In the genomic region with DNA sequence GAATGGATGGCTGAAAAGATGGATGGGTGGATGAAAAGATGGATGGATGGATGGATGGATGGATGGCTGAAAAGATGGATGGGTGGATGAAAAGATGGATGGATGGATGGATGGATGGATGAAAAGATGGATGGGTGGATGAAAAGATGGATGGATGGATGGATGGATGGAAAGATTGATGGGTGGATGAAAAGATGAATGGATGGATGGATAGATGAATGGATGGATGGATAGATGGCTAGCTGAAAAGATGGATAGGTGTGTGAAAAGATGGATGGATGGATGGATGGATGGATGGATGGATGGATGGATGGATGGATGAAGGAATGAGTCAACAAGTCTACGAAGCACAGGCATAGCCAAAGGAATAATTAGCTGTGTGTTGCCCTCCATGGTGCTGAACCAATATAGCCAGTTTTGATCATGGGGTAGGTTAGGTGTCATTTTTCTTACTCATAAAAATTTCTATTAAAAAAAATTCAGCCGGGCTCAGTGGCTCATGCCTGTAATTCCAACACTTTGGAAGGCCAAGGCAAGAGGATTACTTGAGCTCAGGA, we compare ENCODE assay signal across 30 cellular contexts. TPM values are rescaled to one million over a fixed set of nuclear protein-coding genes. Genes with fewer than 3 reads are reported as not detected.
DNase-seq lines count a peak whose midpoint lies in the region; ATAC-seq and TF ChIP-seq lines count a peak whose summit lies in the region.
"Had no signal": no experiment of that assay in that cellular context is flagged by ENCODE, and none has a peak within 500 bp of the region (broad histone marks: within the 10 kb centered on the region; RNA-seq: fewer than 3 reads in every experiment).

No MANE protein-coding gene starts in this region.

- no peaks in the 10 kb centered on the region for H3K27me3 ChIP-seq in CD8-positive, alpha-beta T cell (ENCODE audit: insufficient read depth, low read length)
- H3K27me3 ChIP-seq: BE2C, colonic mucosa, MG63, ovary had no signal

- H3K4me3 ChIP-seq in CD8-positive, alpha-beta T cell (ENCODE audit: low read depth, low read length) = no peak overlapping the region
- H3K4me3 ChIP-seq: colonic mucosa, MG63, ovary, skin epidermis had no signal

- CTCF ChIA-PET in activated CD4-positive, alpha-beta memory T cell treated with anti-CD3 and anti-CD28 coated beads for 36 hours (lab: Charles Lee) = interaction anchor here (0.9 to 1.5 kb wide), 2 partner anchors 11 to 66 kb away, joined by 3 to 4 read pairs; no protein-coding TSS in a partner anchor
- CTCF ChIA-PET in activated CD4-positive, alpha-beta memory T cell treated with anti-CD3 and anti-CD28 coated beads, Interleukin-2, amount 10 ng/mL, durations not matched to agents 7 days and 5 days (lab: Charles Lee) = interaction anchor here (0.6 to 1.0 kb wide), 2 partner anchors 76 to 132 kb away, joined by 4 to 5 read pairs; no protein-coding TSS in a partner anchor
- CTCF ChIA-PET in CD8-positive, alpha-beta T cell (lab: Charles Lee) = interaction anchor here (0.9 to 1.9 kb wide), 7 partner anchors 11 to 163 kb away, joined by 3 to 5 read pairs (median 3); no protein-coding TSS in a partner anchor

- no peaks in the 10 kb centered on the region for H3K9me3 Mint-ChIP-seq in activated CD4-positive, alpha-beta memory T cell treated with anti-CD3 and anti-CD28 coated beads for 36 hours
- H3K9me3 Mint-ChIP-seq in activated CD4-positive, alpha-beta memory T cell treated with anti-CD3 and anti-CD28 coated beads, Interleukin-2, amount 10 ng/mL, durations not matched to agents 7 days and 5 days = no peaks in the 10 kb centered on the region
- H3K9me3 Mint-ChIP-seq in CD8-positive, alpha-beta T cell = no peaks in the 10 kb centered on the region
- H3K9me3 Mint-ChIP-seq in activated T-helper 1 cell treated with anti-CD3 and anti-CD28 coated beads, Interleukin-12 subunit alpha, Interleukin-12 subunit beta, Interleukin-2, Interleukin-4 antibody, amounts not matched to agents 30 ng/mL and 10 ng/mL and 1 ng/mL, durations not matched to agents 14 hours and 24 hours and 36 hours = no peaks in the 10 kb centered on the region
- no peaks in the 10 kb centered on the region for H3K9me3 Mint-ChIP-seq in nephron progenitor cell
- H3K9me3 Mint-ChIP-seq: activated T-helper 2 cell treated with anti-CD3 and anti-CD28 coated beads, Interferon-gamma antibody, Interleukin-2, Interleukin-4, amounts not matched to agents 10 μg/mL and 5 μg/mL and 100 μg/mL, durations not matched to agents 14 hours and 24 hours and 36 hours; H9 had no signal

- intact Hi-C loops in activated CD4-positive, alpha-beta memory T cell treated with anti-CD3 and anti-CD28 coated beads for 36 hours (cut with micrococcal nuclease) = no loop called here
- intact Hi-C loops in CD8-positive, alpha-beta T cell (cut with DNase I, micrococcal nuclease) = no loop called here
- intact Hi-C loops in activated T-helper 1 cell treated with anti-CD3 and anti-CD28 coated beads, Interleukin-12 subunit alpha, Interleukin-12 subunit beta, Interleukin-2, Interleukin-4 antibody, amounts not matched to agents 30 ng/mL and 10 ng/mL and 1 ng/mL, durations not matched to agents 14 hours and 24 hours and 36 hours (cut with micrococcal nuclease) = no loop called here

- no peaks in the 10 kb centered on the region for H3K27me3 Mint-ChIP-seq in activated CD4-positive, alpha-beta memory T cell treated with anti-CD3 and anti-CD28 coated beads for 36 hours
- no peaks in the 10 kb centered on the region for H3K27me3 Mint-ChIP-seq in activated CD4-positive, alpha-beta memory T cell treated with anti-CD3 and anti-CD28 coated beads, Interleukin-2, amount 10 ng/mL, durations not matched to agents 7 days and 5 days
- H3K27me3 Mint-ChIP-seq in CD8-positive, alpha-beta T cell (ENCODE audit: low read depth) = no peaks in the 10 kb centered on the region
- H3K27me3 Mint-ChIP-seq in activated T-helper 1 cell treated with anti-CD3 and anti-CD28 coated beads, Interleukin-12 subunit alpha, Interleukin-12 subunit beta, Interleukin-2, Interleukin-4 antibody, amounts not matched to agents 30 ng/mL and 10 ng/mL and 1 ng/mL, durations not matched to agents 14 hours and 24 hours and 36 hours (ENCODE audit: insufficient read depth) = no peaks in the 10 kb centered on the region
- H3K27me3 Mint-ChIP-seq in nephron progenitor cell (ENCODE audit: low read depth, poor library complexity) = peaks cover 25% of the 10 kb centered on the region
- H3K27me3 Mint-ChIP-seq: naive B cell had no signal

- H3K4me1 ChIP-seq in CD8-positive, alpha-beta T cell (ENCODE audit: insufficient read depth, low read length) = peaks cover 78% of the 10 kb centered on the region
- H3K4me1 ChIP-seq: BE2C, colonic mucosa had no signal

- peaks cover 78% of the 10 kb centered on the region for H3K36me3 Mint-ChIP-seq in activated CD4-positive, alpha-beta memory T cell treated with anti-CD3 and anti-CD28 coated beads for 36 hours
- H3K36me3 Mint-ChIP-seq in activated CD4-positive, alpha-beta memory T cell treated with anti-CD3 and anti-CD28 coated beads, Interleukin-2, amount 10 ng/mL, durations not matched to agents 7 days and 5 days (ENCODE audit: low read depth) = peaks cover 82% of the 10 kb centered on the region
- H3K36me3 Mint-ChIP-seq in CD8-positive, alpha-beta T cell = peaks cover 93% of the 10 kb centered on the region
- peaks cover 71% of the 10 kb centered on the region for H3K36me3 Mint-ChIP-seq in activated T-helper 1 cell treated with anti-CD3 and anti-CD28 coated beads, Interleukin-12 subunit alpha, Interleukin-12 subunit beta, Interleukin-2, Interleukin-4 antibody, amounts not matched to agents 30 ng/mL and 10 ng/mL and 1 ng/mL, durations not matched to agents 14 hours and 24 hours and 36 hours (ENCODE audit: low read depth)
- no peaks in the 10 kb centered on the region for H3K36me3 Mint-ChIP-seq in nephron progenitor cell (ENCODE audit: low read depth)

- H3K9me3 ChIP-seq in CD8-positive, alpha-beta T cell (ENCODE audit: low read length) = no peaks in the 10 kb centered on the region
- H3K9me3 ChIP-seq: BE2C, colonic mucosa, MG63, ovary had no signal

- DNase-seq in activated CD4-positive, alpha-beta memory T cell treated with anti-CD3 and anti-CD28 coated beads for 36 hours = no peak
- DNase-seq in activated CD4-positive, alpha-beta memory T cell treated with anti-CD3 and anti-CD28 coated beads, Interleukin-2, amount 10 ng/mL, durations not matched to agents 7 days and 5 days = no peak
- no peak for DNase-seq in CD8-positive, alpha-beta T cell
- DNase-seq in activated T-helper 1 cell treated with anti-CD3 and anti-CD28 coated beads, Interleukin-12 subunit alpha, Interleukin-12 subunit beta, Interleukin-2, Interleukin-4 antibody, amounts not matched to agents 30 ng/mL and 10 ng/mL and 1 ng/mL, durations not matched to agents 14 hours and 24 hours and 36 hours (ENCODE audit: low spot score) = no peak
- no peak for DNase-seq in nephron progenitor cell
- no peak for DNase-seq in activated CD4-positive, CD25-positive, alpha-beta regulatory T cell (lab: John Stamatoyannopoulos, UW)
- DNase-seq in stimulated activated CD8-positive, alpha-beta memory T cell treated with anti-CD3 and anti-CD28 coated beads, Interleukin-4, amount 100 ng/mL, for 48 hours = no peak
- no peak for DNase-seq in activated gamma-delta T cell treated with Interleukin-2 at 50 U/mL for 16 hours
- DNase-seq: ACHN; activated CD4-positive, alpha-beta T cell treated with anti-CD3 and anti-CD28 coated beads for 1 hour; anterior cingulate cortex; BE2C; Calu3; colonic mucosa; DND-41; effector memory CD4-positive, alpha-beta T cell; H9; KBM-7; MG63; naive B cell; NCI-H1105 treated with DMSO at 0.1 percent for 48 hours; NCI-H2029 treated with DMSO at 0.1 percent for 48 hours; NCI-H2227 treated with DMSO at 0.1 percent for 48 hours; NCI-H69; ovary; retina; SIG-M5; trophoblast cell had no signal

- no peak overlapping the region for H3K4me3 Mint-ChIP-seq in activated CD4-positive, alpha-beta memory T cell treated with anti-CD3 and anti-CD28 coated beads for 36 hours
- H3K4me3 Mint-ChIP-seq in activated CD4-positive, alpha-beta memory T cell treated with anti-CD3 and anti-CD28 coated beads, Interleukin-2, amount 10 ng/mL, durations not matched to agents 7 days and 5 days = no peak overlapping the region
- no peak overlapping the region for H3K4me3 Mint-ChIP-seq in CD8-positive, alpha-beta T cell
- H3K4me3 Mint-ChIP-seq in activated T-helper 1 cell treated with anti-CD3 and anti-CD28 coated beads, Interleukin-12 subunit alpha, Interleukin-12 subunit beta, Interleukin-2, Interleukin-4 antibody, amounts not matched to agents 30 ng/mL and 10 ng/mL and 1 ng/mL, durations not matched to agents 14 hours and 24 hours and 36 hours = no peak overlapping the region
- peak overlapping the region; percentile 13 for H3K4me3 Mint-ChIP-seq in nephron progenitor cell
- H3K4me3 Mint-ChIP-seq: H9 had no signal

- H3K27ac Mint-ChIP-seq in activated CD4-positive, alpha-beta memory T cell treated with anti-CD3 and anti-CD28 coated beads for 36 hours = peak overlapping the region; percentile 6
- H3K27ac Mint-ChIP-seq in activated CD4-positive, alpha-beta memory T cell treated with anti-CD3 and anti-CD28 coated beads, Interleukin-2, amount 10 ng/mL, durations not matched to agents 7 days and 5 days = no peak overlapping the region
- H3K27ac Mint-ChIP-seq in CD8-positive, alpha-beta T cell = peak overlapping the region; percentile 82
- H3K27ac Mint-ChIP-seq in activated T-helper 1 cell treated with anti-CD3 and anti-CD28 coated beads, Interleukin-12 subunit alpha, Interleukin-12 subunit beta, Interleukin-2, Interleukin-4 antibody, amounts not matched to agents 30 ng/mL and 10 ng/mL and 1 ng/mL, durations not matched to agents 14 hours and 24 hours and 36 hours = peak overlapping the region; percentile 49
- peak overlapping the region; percentile 17 for H3K27ac Mint-ChIP-seq in nephron progenitor cell
- H3K27ac Mint-ChIP-seq: H9 had no signal

- ATAC-seq in CD8-positive, alpha-beta T cell = no peak

- no peak for TF ChIP-seq CTCF in CD8-positive, alpha-beta T cell (IDR thresholded peaks at IDR 0.05)
- no peak for TF ChIP-seq CTCF in nephron progenitor cell (IDR thresholded peaks at IDR 0.05)

- POLR2A ChIA-PET in activated CD4-positive, alpha-beta memory T cell treated with anti-CD3 and anti-CD28 coated beads for 36 hours (lab: Charles Lee) = interaction anchor here (1.2 to 1.8 kb wide), 4 partner anchors 8 to 31 kb away, joined by 3 to 5 read pairs (median 5); no protein-coding TSS in a partner anchor
- POLR2A ChIA-PET in activated CD4-positive, alpha-beta memory T cell treated with anti-CD3 and anti-CD28 coated beads, Interleukin-2, amount 10 ng/mL, durations not matched to agents 7 days and 5 days (lab: Charles Lee) = interaction anchor here (0.8 to 2.4 kb wide), 6 partner anchors 8 to 99 kb away, joined by 3 to 7 read pairs (median 5); a partner anchor contains a TSS
- POLR2A ChIA-PET in CD8-positive, alpha-beta T cell (lab: Charles Lee) = interaction anchor here (2.3 to 2.9 kb wide), 3 partner anchors 10 to 31 kb away, joined by 6 to 19 read pairs (median 8); no protein-coding TSS in a partner anchor

- peaks cover 53% of the 10 kb centered on the region for H3K36me3 ChIP-seq in CD8-positive, alpha-beta T cell (ENCODE audit: insufficient read depth, low read length)
- H3K36me3 ChIP-seq: BE2C, colonic mucosa, MG63, ovary had no signal

- H3K27ac ChIP-seq in CD8-positive, alpha-beta T cell (ENCODE audit: low read depth, low read length) = no peak overlapping the region
- H3K27ac ChIP-seq: colonic mucosa, ovary had no signal

- peaks cover 74% of the 10 kb centered on the region for H3K4me1 Mint-ChIP-seq in activated CD4-positive, alpha-beta memory T cell treated with anti-CD3 and anti-CD28 coated beads for 36 hours (ENCODE audit: low read depth)
- peaks cover 24% of the 10 kb centered on the region for H3K4me1 Mint-ChIP-seq in activated CD4-positive, alpha-beta memory T cell treated with anti-CD3 and anti-CD28 coated beads, Interleukin-2, amount 10 ng/mL, durations not matched to agents 7 days and 5 days
- peaks cover 89% of the 10 kb centered on the region for H3K4me1 Mint-ChIP-seq in CD8-positive, alpha-beta T cell (ENCODE audit: low read depth)
- peaks cover 70% of the 10 kb centered on the region for H3K4me1 Mint-ChIP-seq in activated T-helper 1 cell treated with anti-CD3 and anti-CD28 coated beads, Interleukin-12 subunit alpha, Interleukin-12 subunit beta, Interleukin-2, Interleukin-4 antibody, amounts not matched to agents 30 ng/mL and 10 ng/mL and 1 ng/mL, durations not matched to agents 14 hours and 24 hours and 36 hours (ENCODE audit: low read depth)
- no peaks in the 10 kb centered on the region for H3K4me1 Mint-ChIP-seq in nephron progenitor cell

RNA-seq across cellular contexts. Expression of a gene that starts 41.1 kb away (rescaled TPM):
- 100 to 1,000 TPM; 151 to 167 TPM for total RNA-seq in activated CD4-positive, alpha-beta memory T cell treated with anti-CD3 and anti-CD28 coated beads for 36 hours
- 100 to 1,000 TPM; 259 to 263 TPM for total RNA-seq in activated CD4-positive, alpha-beta memory T cell treated with anti-CD3 and anti-CD28 coated beads, Interleukin-2, amount 10 ng/mL, durations not matched to agents 7 days and 5 days
- total RNA-seq in CD8-positive, alpha-beta T cell = 100 to 1,000 TPM; 670 to 690 TPM
- total RNA-seq in activated T-helper 1 cell treated with anti-CD3 and anti-CD28 coated beads, Interleukin-12 subunit alpha, Interleukin-12 subunit beta, Interleukin-2, Interleukin-4 antibody, amounts not matched to agents 30 ng/mL and 10 ng/mL and 1 ng/mL, durations not matched to agents 14 hours and 24 hours and 36 hours = 164 and 175 TPM in 2 replicates
